In the genomic region with DNA sequence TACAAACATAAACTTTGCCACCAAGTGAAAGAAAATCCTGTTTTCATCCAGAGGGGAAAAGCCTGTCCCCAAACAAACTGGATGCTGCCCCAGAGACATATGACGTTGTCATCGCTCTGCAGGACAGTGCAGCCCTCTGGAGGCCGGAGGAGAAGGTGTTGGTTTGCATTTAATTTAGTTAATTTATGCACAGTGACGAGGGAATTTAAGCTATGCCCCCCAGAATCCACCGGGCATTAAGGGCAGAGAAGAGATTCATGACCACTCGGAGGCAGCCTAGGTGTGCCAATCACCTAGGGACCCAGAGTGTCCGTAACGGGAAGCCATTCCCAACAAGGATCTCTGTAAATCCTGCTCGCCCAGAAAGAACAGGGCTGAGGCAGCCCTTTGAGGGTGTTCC, we compare ENCODE assay signal across 8 cellular contexts. TPM values are rescaled to one million over a fixed set of nuclear protein-coding genes. Genes with fewer than 3 reads are reported as not detected.
A peak's percentile ranks its signal among the peaks of the same experiment; 100 is the strongest.
DNase-seq lines count a peak whose midpoint lies in the region; ATAC-seq and TF ChIP-seq lines count a peak whose summit lies in the region.

No MANE protein-coding gene starts in this region.

- DNase-seq in G401 (ENCODE audit: low spot score), result peak; percentile 88
- DNase-seq in LHCN-M2 (ENCODE audit: low read depth), result peak; percentile 23
- no peak for DNase-seq in chondrocyte (ENCODE audit: low spot score)
- peak; percentile 21 to 74 for DNase-seq in lung microvascular endothelial cell (ENCODE audit: low read depth in 2 of 2)
- DNase-seq in NCI-H1105 (lab: John Stamatoyannopoulos, UW), result no peak
- DNase-seq in stimulated activated naive B cell treated with anti-CD40 and anti-IgM and Interleukin-4, amounts not matched to agents 10 μg/mL and 1 μg/mL and 100 μg/mL, for 72 hours, result no peak
- DNase-seq in CD14-positive monocyte (ENCODE audit: low spot score), result no peak

- intact Hi-C loops in CD14-positive monocyte (cut with micrococcal nuclease), result no loop called here

- H3K9me3 Mint-ChIP-seq in chondrocyte (ENCODE audit: low read depth), result no peaks in the 10 kb centered on the region
- no peaks in the 10 kb centered on the region for H3K9me3 Mint-ChIP-seq in stimulated activated naive B cell treated with anti-CD40 and anti-IgM and Interleukin-4, amounts not matched to agents 10 μg/mL and 1 μg/mL and 100 μg/mL, for 72 hours
- peaks cover 0 to 2% (median 0%) of the 10 kb centered on the region in 7 donors for H3K9me3 Mint-ChIP-seq in CD14-positive monocyte

- in situ Hi-C loops in G401 (cut with HindIII; ENCODE audit: low sequenced_read_pairs), result no loop called here

- H3K4me1 Mint-ChIP-seq in chondrocyte (ENCODE audit: low read depth), result peaks cover 29% of the 10 kb centered on the region
- H3K4me1 Mint-ChIP-seq in stimulated activated naive B cell treated with anti-CD40 and anti-IgM and Interleukin-4, amounts not matched to agents 10 μg/mL and 1 μg/mL and 100 μg/mL, for 72 hours, result peaks cover 7% of the 10 kb centered on the region in 2 donors
- H3K4me1 Mint-ChIP-seq in CD14-positive monocyte, result peaks cover 13% of the 10 kb centered on the region

- H3K4me3 Mint-ChIP-seq in chondrocyte (ENCODE audit: unreplicated experiment), result no peak overlapping the region
- no peak overlapping the region for H3K4me3 Mint-ChIP-seq in stimulated activated naive B cell treated with anti-CD40 and anti-IgM and Interleukin-4, amounts not matched to agents 10 μg/mL and 1 μg/mL and 100 μg/mL, for 72 hours
- no peak overlapping the region for H3K4me3 Mint-ChIP-seq in CD14-positive monocyte

- H3K27ac Mint-ChIP-seq in chondrocyte (ENCODE audit: unreplicated experiment), result no peak overlapping the region
- no peak overlapping the region for H3K27ac Mint-ChIP-seq in stimulated activated naive B cell treated with anti-CD40 and anti-IgM and Interleukin-4, amounts not matched to agents 10 μg/mL and 1 μg/mL and 100 μg/mL, for 72 hours
- H3K27ac Mint-ChIP-seq in CD14-positive monocyte, result no peak overlapping the region

- no peaks in the 10 kb centered on the region for H3K36me3 Mint-ChIP-seq in chondrocyte (ENCODE audit: low read depth)
- no peaks in the 10 kb centered on the region for H3K36me3 Mint-ChIP-seq in stimulated activated naive B cell treated with anti-CD40 and anti-IgM and Interleukin-4, amounts not matched to agents 10 μg/mL and 1 μg/mL and 100 μg/mL, for 72 hours
- no peaks in the 10 kb centered on the region for H3K36me3 Mint-ChIP-seq in CD14-positive monocyte

- H3K27me3 Mint-ChIP-seq in chondrocyte (ENCODE audit: low read depth), result no peaks in the 10 kb centered on the region
- H3K27me3 Mint-ChIP-seq in stimulated activated naive B cell treated with anti-CD40 and anti-IgM and Interleukin-4, amounts not matched to agents 10 μg/mL and 1 μg/mL and 100 μg/mL, for 72 hours, result peaks cover 0 to 7% of the 10 kb centered on the region in 2 donors
- H3K27me3 Mint-ChIP-seq in CD14-positive monocyte (ENCODE audit: low read depth in 3 of 3), result peaks cover 0 to 4% (median 2%) of the 10 kb centered on the region in 3 donors

- TF ChIP-seq CTCF in chondrocyte (IDR thresholded peaks at IDR 0.05) (peak; percentile 65), CD14-positive monocyte (IDR thresholded peaks at IDR 0.05) (no peak)

- ATAC-seq in HG03159 (IDR thresholded peaks at IDR 0.05; ENCODE audit: unreplicated experiment), result no peak
- no peak for ATAC-seq in stimulated activated naive B cell treated with anti-CD40 and anti-IgM and Interleukin-4, amounts not matched to agents 10 μg/mL and 1 μg/mL and 100 μg/mL, for 72 hours (replicated peaks)

RNA-seq across cellular contexts. Expression of a gene that starts 45.1 kb away (rescaled TPM):
- total RNA-seq in G401 (2014; rRNA removed; shearing (Covaris generic)), result 16.5 and 20.8 TPM in 2 replicates
- total RNA-seq in LHCN-M2 (2014; rRNA removed), result 4.2 and 5.2 TPM in 2 replicates
- polyA plus RNA-seq in LHCN-M2 (2012), result 2.4 TPM
- total RNA-seq in chondrocyte, result 10.6 to 12.3 TPM (median 10.7 TPM) in 3 replicates
- 10.5 and 21.0 TPM in 2 replicates for total RNA-seq in lung microvascular endothelial cell
- polyA plus RNA-seq in CD14-positive monocyte, result under 1 TPM in 1 of 2 donors, not detected in 1; 0.15 TPM

Comparison
In these comparisons a context has a peak if more than half of its experiments do, and no peak if none do; other contexts are left out.
1. DNase-seq: peak in G401 (single experiment), LHCN-M2 (single experiment) and lung microvascular endothelial cell (2 of 2); none in chondrocyte (single experiment), NCI-H1105 (single experiment), stimulated activated naive B cell treated with anti-CD40 and anti-IgM and Interleukin-4, amounts not matched to agents 10 μg/mL and 1 μg/mL and 100 μg/mL, for 72 hours (single experiment) and CD14-positive monocyte (single experiment).